ENCODE assay signal across 8 cellular contexts in genomic region chr5:154937718-154938466, GRCh38. TPM values are rescaled to one million over a fixed set of nuclear protein-coding genes. Genes with fewer than 3 reads are reported as not detected.
DNase-seq lines count a peak whose midpoint lies in the region; ATAC-seq and TF ChIP-seq lines count a peak whose summit lies in the region.

A gene with protein sequence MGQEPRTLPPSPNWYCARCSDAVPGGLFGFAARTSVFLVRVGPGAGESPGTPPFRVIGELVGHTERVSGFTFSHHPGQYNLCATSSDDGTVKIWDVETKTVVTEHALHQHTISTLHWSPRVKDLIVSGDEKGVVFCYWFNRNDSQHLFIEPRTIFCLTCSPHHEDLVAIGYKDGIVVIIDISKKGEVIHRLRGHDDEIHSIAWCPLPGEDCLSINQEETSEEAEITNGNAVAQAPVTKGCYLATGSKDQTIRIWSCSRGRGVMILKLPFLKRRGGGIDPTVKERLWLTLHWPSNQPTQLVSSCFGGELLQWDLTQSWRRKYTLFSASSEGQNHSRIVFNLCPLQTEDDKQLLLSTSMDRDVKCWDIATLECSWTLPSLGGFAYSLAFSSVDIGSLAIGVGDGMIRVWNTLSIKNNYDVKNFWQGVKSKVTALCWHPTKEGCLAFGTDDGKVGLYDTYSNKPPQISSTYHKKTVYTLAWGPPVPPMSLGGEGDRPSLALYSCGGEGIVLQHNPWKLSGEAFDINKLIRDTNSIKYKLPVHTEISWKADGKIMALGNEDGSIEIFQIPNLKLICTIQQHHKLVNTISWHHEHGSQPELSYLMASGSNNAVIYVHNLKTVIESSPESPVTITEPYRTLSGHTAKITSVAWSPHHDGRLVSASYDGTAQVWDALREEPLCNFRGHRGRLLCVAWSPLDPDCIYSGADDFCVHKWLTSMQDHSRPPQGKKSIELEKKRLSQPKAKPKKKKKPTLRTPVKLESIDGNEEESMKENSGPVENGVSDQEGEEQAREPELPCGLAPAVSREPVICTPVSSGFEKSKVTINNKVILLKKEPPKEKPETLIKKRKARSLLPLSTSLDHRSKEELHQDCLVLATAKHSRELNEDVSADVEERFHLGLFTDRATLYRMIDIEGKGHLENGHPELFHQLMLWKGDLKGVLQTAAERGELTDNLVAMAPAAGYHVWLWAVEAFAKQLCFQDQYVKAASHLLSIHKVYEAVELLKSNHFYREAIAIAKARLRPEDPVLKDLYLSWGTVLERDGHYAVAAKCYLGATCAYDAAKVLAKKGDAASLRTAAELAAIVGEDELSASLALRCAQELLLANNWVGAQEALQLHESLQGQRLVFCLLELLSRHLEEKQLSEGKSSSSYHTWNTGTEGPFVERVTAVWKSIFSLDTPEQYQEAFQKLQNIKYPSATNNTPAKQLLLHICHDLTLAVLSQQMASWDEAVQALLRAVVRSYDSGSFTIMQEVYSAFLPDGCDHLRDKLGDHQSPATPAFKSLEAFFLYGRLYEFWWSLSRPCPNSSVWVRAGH (N-terminal part only) (minus strand): TSS chr5:154938211. CDS start chr5:154938133, 78 bp downstream.

- DNase-seq in C1 segment of cervical spinal cord (lab: John Stamatoyannopoulos, UW) (peak; percentile 8 to 80 (median 64)), GM19240 (ENCODE audit: insufficient read length, low spot score) (peak; percentile 63), NCI-H748 (lab: John Stamatoyannopoulos, UW; ENCODE audit: unreplicated experiment) (peak; percentile 93), lower leg skin (ENCODE audit: low spot score in 2 of 2) (peak; percentile 71 to 96)
- DNase-seq in activated CD4-positive, alpha-beta memory T cell treated with anti-CD3 and anti-CD28 coated beads for 36 hours = peak; percentile 90
- peak; percentile 74 to 78 for DNase-seq in stimulated activated CD4-positive, alpha-beta T cell treated with anti-CD3 and anti-CD28 coated beads, Interleukin-4, amount 100 ng/mL, for 48 hours (ENCODE audit: low read depth in 2 of 2)

- TF ChIP-seq CTCF in lower leg skin (IDR thresholded peaks at IDR 0.05) = no peak

- peaks cover 19 to 29% of the 10 kb centered on the region in 2 donors for H3K4me1 ChIP-seq in duodenal mucosa (ENCODE audit: control insufficient read depth in 1 of 2, insufficient read depth in 2 of 2, low read length in 2 of 2)

- H3K27ac Mint-ChIP-seq in activated CD4-positive, alpha-beta memory T cell treated with anti-CD3 and anti-CD28 coated beads for 36 hours = peak within 1 kb of the TSS; percentile 63

- 1% methylated on average over 17 to 52 of the region's 61 CpGs for WGBS in lower leg skin, 2 donors

- H3K4me3 Mint-ChIP-seq in activated CD4-positive, alpha-beta memory T cell treated with anti-CD3 and anti-CD28 coated beads for 36 hours = peak within 1 kb of the TSS; percentile 87

- H3K36me3 ChIP-seq in duodenal mucosa (ENCODE audit: control insufficient read depth in 1 of 2, insufficient read depth in 2 of 2, low read length in 2 of 2) = peaks cover 5 to 6% of the 10 kb centered on the region in 2 donors

- peak within 1 kb of the TSS; percentile 61 to 73 for H3K9ac ChIP-seq in duodenal mucosa (ENCODE audit: low read depth in 1 of 2, low read length in 2 of 2)

- H3K27ac ChIP-seq in duodenal mucosa (ENCODE audit: low read depth, low read length) = no peak within 1 kb of the TSS

- H3K27me3 ChIP-seq in duodenal mucosa (ENCODE audit: control insufficient read depth in 1 of 2, insufficient read depth in 2 of 2, low read length in 2 of 2) = no peaks in the 10 kb centered on the region

- H3K4me1 Mint-ChIP-seq in activated CD4-positive, alpha-beta memory T cell treated with anti-CD3 and anti-CD28 coated beads for 36 hours (ENCODE audit: low read depth) = peaks cover 49% of the 10 kb centered on the region

- CTCF ChIA-PET in activated CD4-positive, alpha-beta memory T cell treated with anti-CD3 and anti-CD28 coated beads for 36 hours (lab: Charles Lee) = interaction anchor here (1.2 to 1.7 kb wide), 2 partner anchors 20 to 288 kb away, joined by 4 to 5 read pairs; no protein-coding TSS in a partner anchor

- intact Hi-C loops in activated CD4-positive, alpha-beta memory T cell treated with anti-CD3 and anti-CD28 coated beads for 36 hours (cut with micrococcal nuclease) = no loop called here
- intact Hi-C loops in lower leg skin (cut with DNase I; ENCODE audit: low total_unique reads) = no loop called here

- POLR2A ChIA-PET in activated CD4-positive, alpha-beta memory T cell treated with anti-CD3 and anti-CD28 coated beads for 36 hours (lab: Charles Lee) = interaction anchor here (1.4 to 2.1 kb wide), 2 partner anchors 18 to 80 kb away, joined by 4 to 9 read pairs; partner anchors contain the start of gene CNOT8

- H3K27me3 Mint-ChIP-seq in activated CD4-positive, alpha-beta memory T cell treated with anti-CD3 and anti-CD28 coated beads for 36 hours = no peaks in the 10 kb centered on the region

- TF ChIP-seq POLR2A in lower leg skin (IDR thresholded peaks at IDR 0.05) = no peak

- H3K9me3 ChIP-seq in duodenal mucosa (ENCODE audit: control insufficient read depth in 1 of 2, low read length in 2 of 2) = no peaks in the 10 kb centered on the region

- peak; percentile 79 for ATAC-seq in HG03457 (IDR thresholded peaks at IDR 0.05; ENCODE audit: unreplicated experiment)

- H3K36me3 Mint-ChIP-seq in activated CD4-positive, alpha-beta memory T cell treated with anti-CD3 and anti-CD28 coated beads for 36 hours = peaks cover 18% of the 10 kb centered on the region

- H3K9me3 Mint-ChIP-seq in activated CD4-positive, alpha-beta memory T cell treated with anti-CD3 and anti-CD28 coated beads for 36 hours = no peaks in the 10 kb centered on the region

- H3K4me3 ChIP-seq in duodenal mucosa (ENCODE audit: low read depth in 1 of 2, low read length in 2 of 2) (peak within 1 kb of the TSS; percentile 93 to 97), lower leg skin (ENCODE audit: low read depth, poor library complexity, severe bottlenecking) (peak within 1 kb of the TSS; percentile 91)

RNA-seq across cellular contexts. Expression of the gene that starts here (rescaled TPM):
- total RNA-seq in activated CD4-positive, alpha-beta memory T cell treated with anti-CD3 and anti-CD28 coated beads for 36 hours = 10 to 100 TPM; 25.5 to 27.4 TPM
- total RNA-seq in lower leg skin = 10 to 100 TPM; 16.7 to 20.5 (median 18.9) TPM
